ENCODE assay signal across 27 cellular contexts in genomic region chr5:112594941-112595340, GRCh38.
"Had no signal": no experiment of that assay in that cellular context is flagged by ENCODE, and none has a peak within 500 bp of the region (broad histone marks: within the 10 kb centered on the region; RNA-seq: fewer than 3 reads in every experiment).

No MANE protein-coding gene starts in this region.

- H3K4me1 ChIP-seq: foreskin keratinocyte, left lung, pancreas, right lobe of liver, thyroid gland had no signal

- H3K9me3 ChIP-seq: gastroesophageal sphincter, heart left ventricle, left lung, mucosa of descending colon, neutrophil, pancreas, right lobe of liver, stomach, thyroid gland, vagina had no signal

- DNase-seq: cortex of kidney; effector CD4-positive, alpha-beta T cell; foreskin keratinocyte; heart left ventricle; left cardiac atrium; left lung; mesenchymal stem cell; mucosa of descending colon; naive B cell; pancreas; right lobe of liver; small intestine; stimulated activated CD4-positive, alpha-beta T cell treated with anti-CD3 and anti-CD28 coated beads, Interleukin-15, amount 100 ng/mL, for 24 hours; stimulated activated CD4-positive, alpha-beta T cell treated with anti-CD3 and anti-CD28 coated beads, Interleukin-2, amount 100 ng/mL, for 48 hours; stimulated activated naive B cell treated with anti-CD40 and anti-IgM and Interleukin-4, amounts not matched to agents 10 μg/mL and 1 μg/mL and 100 μg/mL, for 72 hours; stomach; thyroid gland; trophoblast cell had no signal

- H3K4me1 Mint-ChIP-seq: neural crest cell had no signal

- H3K36me3 ChIP-seq: gastroesophageal sphincter, heart left ventricle, left lung, neutrophil, pancreas, right lobe of liver, stomach, thyroid gland, vagina had no signal

- H3K27ac ChIP-seq: epithelial cell of prostate, foreskin keratinocyte, gastroesophageal sphincter, heart left ventricle, left lung, neutrophil, pancreas, right lobe of liver, stomach, thyroid gland, vagina had no signal

- H3K27me3 ChIP-seq: gastroesophageal sphincter, heart left ventricle, left lung, pancreas, right lobe of liver, thyroid gland, vagina had no signal

- H3K27ac Mint-ChIP-seq: natural killer cell treated with Interleukin-12 subunit alpha and Interleukin-12 subunit beta and Interleukin-15 and Interleukin-18, amount 100 ng/mL, for 72 hours; progenitor cell of endocrine pancreas; stimulated activated naive B cell treated with anti-CD40 and anti-IgM and Interleukin-4, amounts not matched to agents 10 μg/mL and 1 μg/mL and 100 μg/mL, for 72 hours had no signal

- H3K36me3 Mint-ChIP-seq: mesothelial cell of epicardium; naive B cell; natural killer cell treated with Interleukin-12 subunit alpha and Interleukin-12 subunit beta and Interleukin-15 and Interleukin-18, amount 100 ng/mL, for 72 hours; stimulated activated naive B cell treated with anti-CD40 and anti-IgM and Interleukin-4, amounts not matched to agents 10 μg/mL and 1 μg/mL and 100 μg/mL, for 72 hours had no signal

- H3K4me3 Mint-ChIP-seq: mesothelial cell of epicardium; naive B cell; natural killer cell treated with Interleukin-12 subunit alpha and Interleukin-12 subunit beta and Interleukin-15 and Interleukin-18, amount 100 ng/mL, for 72 hours; neural crest cell; stimulated activated naive B cell treated with anti-CD40 and anti-IgM and Interleukin-4, amounts not matched to agents 10 μg/mL and 1 μg/mL and 100 μg/mL, for 72 hours had no signal

- H3K4me3 ChIP-seq: gastroesophageal sphincter, heart left ventricle, left lung, mucosa of descending colon, pancreas, right lobe of liver, stomach, thyroid gland, vagina had no signal

- ATAC-seq: esophagus mucosa; foreskin keratinocyte; gastroesophageal sphincter; left lung; mucosa of descending colon; natural killer cell treated with Interleukin-12 subunit alpha and Interleukin-12 subunit beta and Interleukin-15 and Interleukin-18, amount 100 ng/mL, for 72 hours; pancreas; right lobe of liver; stimulated activated naive B cell treated with anti-CD40 and anti-IgM and Interleukin-4, amounts not matched to agents 10 μg/mL and 1 μg/mL and 100 μg/mL, for 72 hours had no signal

- H3K9me3 Mint-ChIP-seq: naive B cell; natural killer cell treated with Interleukin-12 subunit alpha and Interleukin-12 subunit beta and Interleukin-15 and Interleukin-18, amount 100 ng/mL, for 72 hours; neural crest cell; stimulated activated naive B cell treated with anti-CD40 and anti-IgM and Interleukin-4, amounts not matched to agents 10 μg/mL and 1 μg/mL and 100 μg/mL, for 72 hours had no signal
